Comparison of ENCODE assay signal across 8 cellular contexts in genomic region chr10:28532509-28533314, GRCh38. TPM values are rescaled to one million over a fixed set of nuclear protein-coding genes. Genes with fewer than 3 reads are reported as not detected.
A peak's percentile ranks its signal among the peaks of the same experiment; 100 is the strongest.
DNase-seq lines count a peak whose midpoint lies in the region; TF ChIP-seq lines count a peak whose summit lies in the region.

Gene WAC, plus strand, starts transcription at chr10:28533118. Its CDS starts 462 bp downstream, at chr10:28533580.

- no peaks in the 10 kb centered on the region for H3K9me2 ChIP-seq in neural cell (ENCODE audit: insufficient read depth, low read length)

- H3K36me3 ChIP-seq in H7 (replicated peaks; ENCODE audit: control insufficient read depth, insufficient read depth, low read length) = peaks cover 18% of the 10 kb centered on the region
- no peaks in the 10 kb centered on the region for H3K36me3 ChIP-seq in neural cell (ENCODE audit: insufficient read depth, low read length)
- peaks cover 24 to 26% (median 26%) of the 10 kb centered on the region in 4 donors for H3K36me3 ChIP-seq in stomach

- H3K79me2 ChIP-seq in neural cell (replicated peaks; ENCODE audit: insufficient read depth, low read length) = peaks cover 52% of the 10 kb centered on the region

- H3K4me3 ChIP-seq in H7 (ENCODE audit: insufficient read depth, low read depth, low read length) (peak within 1 kb of the TSS; percentile 91), neural cell (ENCODE audit: low read length) (peak within 1 kb of the TSS; percentile 92), stomach (peak within 1 kb of the TSS; percentile 73 to 99 (median 80))

- intact Hi-C loops in stomach (cut with DNase I; ENCODE audit: low total_unique reads) = no loop called here

- peaks cover 9 to 63% (median 38%) of the 10 kb centered on the region in 4 donors for H3K4me1 ChIP-seq in stomach

- TF ChIP-seq EP300 in neural cell (conservative IDR thresholded peaks at IDR 0.05; ENCODE audit: poor library complexity, severe bottlenecking) (peak; percentile 56), stomach (IDR thresholded peaks at IDR 0.05) (no peak)

- WGBS in stomach, 5 donors = 0 to 1% (median 1%) methylated on average over 51 to 91 of the region's 98 CpGs

- TF ChIP-seq CTCF in neural cell (IDR thresholded peaks at IDR 0.05; ENCODE audit: poor library complexity, severe bottlenecking) = peak; percentile 53
- peak in 1 of 7 experiments; percentile 16 for TF ChIP-seq CTCF in stomach (IDR thresholded peaks at IDR 0.05)

- peak within 1 kb of the TSS; percentile 67 for H2AFZ ChIP-seq in neural cell (ENCODE audit: low read depth, low read length)

- H3K27me3 ChIP-seq in H7 (ENCODE audit: control insufficient read depth, insufficient read depth, low read length) (no peaks in the 10 kb centered on the region), neural cell (ENCODE audit: insufficient read depth, low read depth, low read length) (no peaks in the 10 kb centered on the region), stomach (no peaks in the 10 kb centered on the region)

- peak within 1 kb of the TSS; percentile 94 for H3K9ac ChIP-seq in neural cell (ENCODE audit: low read length)

- DNase-seq in ELF-1 (ENCODE audit: low read depth, low spot score) = peak; percentile 96
- DNase-seq in H7 = peak; percentile 96
- peak; percentile 79 for DNase-seq in M059J (ENCODE audit: low read depth)
- peak; percentile 76 to 82 for DNase-seq in SHP77 (lab: John Stamatoyannopoulos, UW)
- peak; percentile 99 for DNase-seq in activated effector memory CD4-positive, alpha-beta T cell treated with anti-CD3 and anti-CD28 coated beads, Interleukin-2, amount 50 U/mL, for 16 hours
- DNase-seq in fibroblast of the conjunctiva (ENCODE audit: low read depth) = peak; percentile 79
- DNase-seq in stomach = peak; percentile 97

- H3K27ac ChIP-seq in neural cell (ENCODE audit: low read length) (peak within 1 kb of the TSS; percentile 98), stomach (peak within 1 kb of the TSS; percentile 96 to 99 (median 99))

- peaks cover 11% of the 10 kb centered on the region for H4K20me1 ChIP-seq in neural cell (ENCODE audit: insufficient read depth)

- no peak for TF ChIP-seq RAD21 in neural cell (conservative IDR thresholded peaks at IDR 0.05)

- peak within 1 kb of the TSS; percentile 67 for H3K4me2 ChIP-seq in neural cell (ENCODE audit: low read length)

- no peaks in the 10 kb centered on the region for H3K9me3 ChIP-seq in neural cell (ENCODE audit: low read length)
- no peaks in the 10 kb centered on the region for H3K9me3 ChIP-seq in stomach

- peak in 2 of 4 donors; percentile 31 to 66 for TF ChIP-seq POLR2A in stomach (IDR thresholded peaks at IDR 0.05)

- H3F3A ChIP-seq in neural cell (ENCODE audit: insufficient read depth, low read length, poor library complexity, severe bottlenecking) = no peaks in the 10 kb centered on the region

TF ChIP-seq in neural cell, 6 proteins besides CTCF, POLR2A, EP300 and RAD21:
- TF ChIP-seq SMC3 (conservative IDR thresholded peaks at IDR 0.05; ENCODE audit: poor library complexity) (peak; percentile 45), REST (IDR thresholded peaks at IDR 0.05; ENCODE audit: borderline replicate concordance) (peak; percentile 94), POLR2AphosphoS5 (IDR thresholded peaks at IDR 0.05) (peak; percentile 91), EZH2 (IDR thresholded peaks at IDR 0.05; ENCODE audit: borderline replicate concordance, insufficient read depth, low read length, poor library complexity, severe bottlenecking) (no peak), TAF1 (IDR thresholded peaks at IDR 0.05; ENCODE audit: low read depth) (peak; percentile 86), MXI1 (conservative IDR thresholded peaks at IDR 0.05; ENCODE audit: poor library complexity, severe bottlenecking) (peak; percentile 74)
TF ChIP-seq in neural cell: peak in this region for 5.

RNA-seq across cellular contexts. Expression of gene WAC, which starts in this region (rescaled TPM):
- 71.0 and 99.9 TPM in 2 replicates for total RNA-seq in H7 (2014; rRNA removed; shearing (Covaris generic))
- 41.1 TPM in 2 replicates for total RNA-seq in M059J (2014; rRNA removed; shearing (Covaris generic))
- polyA plus RNA-seq in neural cell = 63.9 and 71.9 TPM in 2 replicates
- polyA minus RNA-seq in neural cell = 117 and 159 TPM in 2 replicates
- total RNA-seq in stomach = 100 to 1,000 TPM in 4 of 5 donors, 10 to 100 TPM in 1; 79.0 to 182 (median 137) TPM
- 10 to 100 TPM; 22.8 to 52.4 (median 31.4) TPM for polyA plus RNA-seq in stomach

Comparison
In these comparisons a context has a peak if more than half of its experiments do, and no peak if none do; other contexts are left out.
1. Peak in every context shown above with its lines: DNase-seq, H3K4me3 ChIP-seq and H3K27ac ChIP-seq.